Comparison of ENCODE assay signal across 9 cellular contexts in genomic region chr11:62104816-62105610, GRCh38. TPM values are rescaled to one million over a fixed set of nuclear protein-coding genes. Genes with fewer than 3 reads are reported as not detected.
A peak's percentile ranks its signal among the peaks of the same experiment; 100 is the strongest.
DNase-seq lines count a peak whose midpoint lies in the region; FAIRE-seq and TF ChIP-seq lines count a peak whose summit lies in the region.
"Had no signal": no experiment of that assay in that cellular context is flagged by ENCODE, and none has a peak within 500 bp of the region (broad histone marks: within the 10 kb centered on the region; RNA-seq: fewer than 3 reads in every experiment).

No MANE protein-coding gene starts in this region.

- H3K9me3 Mint-ChIP-seq in glutamatergic neuron (ENCODE audit: unreplicated experiment), result no peaks in the 10 kb centered on the region

- H3K36me3 Mint-ChIP-seq in glutamatergic neuron (ENCODE audit: unreplicated experiment), result no peaks in the 10 kb centered on the region

- no peaks in the 10 kb centered on the region for H3K27me3 Mint-ChIP-seq in glutamatergic neuron (ENCODE audit: unreplicated experiment)

- no peak for FAIRE-seq in frontal cortex (lab: Jason Lieb, UNC)

- H3K4me3 ChIP-seq in astrocyte of the spinal cord (ENCODE audit: low read depth, low read length), result no peak overlapping the region

- no peak overlapping the region for H3K27ac Mint-ChIP-seq in glutamatergic neuron (ENCODE audit: unreplicated experiment)

- H3K4me1 Mint-ChIP-seq in glutamatergic neuron (ENCODE audit: low read depth, unreplicated experiment), result no peaks in the 10 kb centered on the region

- peak; percentile 62 for DNase-seq in M059J (ENCODE audit: low read depth)
- DNase-seq in astrocyte of the spinal cord (ENCODE audit: low read depth, low spot score), result peak; percentile 5
- DNase-seq in kidney tubule cell (ENCODE audit: low spot score), result peak; percentile 28
- DNase-seq in stromal cell of bone marrow (ENCODE audit: low read depth), result peak; percentile 89
- DNase-seq in frontal cortex (ENCODE audit: low spot score in 2 of 2), result no peak
- no peak for DNase-seq in glutamatergic neuron
- no peak for DNase-seq in middle frontal gyrus (ENCODE audit: extremely low spot score, low spot score)
- DNase-seq in GM19240 (ENCODE audit: insufficient read length, low spot score), result no peak
- DNase-seq: NCI-H2081 treated with DMSO at 0.1 percent for 48 hours had no signal

- TF ChIP-seq CTCF in astrocyte of the spinal cord (IDR thresholded peaks at IDR 0.05; ENCODE audit: low read depth, low read length), result no peak
- TF ChIP-seq CTCF in glutamatergic neuron (IDR thresholded peaks at IDR 0.05; ENCODE audit: partially characterized antibody, unreplicated experiment), result no peak

- in situ Hi-C loops in astrocyte of the spinal cord (cut with HindIII; ENCODE audit: low sequenced_read_pairs), result no loop called here

- no peak overlapping the region for H3K4me3 Mint-ChIP-seq in glutamatergic neuron (ENCODE audit: unreplicated experiment)

RNA-seq across cellular contexts. Expression of gene INCENP, which starts 18.8 kb away (rescaled TPM):
- total RNA-seq in M059J (2014; rRNA removed; shearing (Covaris generic)), result 47.9 and 76.2 TPM in 2 replicates
- total RNA-seq in frontal cortex, result 22.0 TPM
- 48.0 TPM for total RNA-seq in glutamatergic neuron (ENCODE audit: unreplicated experiment)

Comparison
In these comparisons a context has a peak if more than half of its experiments do, and no peak if none do; other contexts are left out.
1. DNase-seq: peak in M059J (single experiment), astrocyte of the spinal cord (single experiment), kidney tubule cell (single experiment) and stromal cell of bone marrow (single experiment); none in frontal cortex (0 of 2), glutamatergic neuron (single experiment), middle frontal gyrus (single experiment) and GM19240 (single experiment).